In genomic region chr6:75436869-75437268, GRCh38 we compare ENCODE assay signal across 15 cellular contexts. TPM values are rescaled to one million over a fixed set of nuclear protein-coding genes. Genes with fewer than 3 reads are reported as not detected.
DNase-seq lines count a peak whose midpoint lies in the region; ATAC-seq and TF ChIP-seq lines count a peak whose summit lies in the region.
"Had no signal": no experiment of that assay in that cellular context is flagged by ENCODE, and none has a peak within 500 bp of the region (broad histone marks: within the 10 kb centered on the region; RNA-seq: fewer than 3 reads in every experiment).

No MANE protein-coding gene starts in this region.

- H3K4me2 ChIP-seq in mesenchymal stem cell (ENCODE audit: low read length, poor library complexity, severe bottlenecking): no peak overlapping the region

- H3K79me1 ChIP-seq in mesenchymal stem cell (replicated peaks; ENCODE audit: low read length, poor library complexity, severe bottlenecking): peaks cover 3% of the 10 kb centered on the region

- 55 to 60% methylated on average over 4 of the region's 4 CpGs for WGBS in esophagus squamous epithelium, 2 donors
- 81% methylated on average over 4 of the region's 4 CpGs for WGBS in mesenchymal stem cell
- 56 to 80% (median 68%) methylated on average over 4 of the region's 4 CpGs for WGBS in stomach, 5 donors

- no peaks in the 10 kb centered on the region for H3K9me3 Mint-ChIP-seq in stimulated activated naive CD8-positive, alpha-beta T cell treated with anti-CD3 and anti-CD28 coated beads, Interleukin-15, amount 100 ng/mL, for 72 hours
- H3K9me3 Mint-ChIP-seq: effector memory CD8-positive, alpha-beta T cell had no signal

- peak overlapping the region; percentile 70 for H3K9ac ChIP-seq in mesenchymal stem cell (ENCODE audit: low read length)

- H4K91ac ChIP-seq in mesenchymal stem cell (ENCODE audit: low read length): no peak overlapping the region

- peak overlapping the region in 3 of 4 donors; percentile 57 to 77 (median 74) for H3K27ac ChIP-seq in esophagus squamous epithelium
- H3K27ac ChIP-seq in mesenchymal stem cell (ENCODE audit: low read length, poor library complexity, severe bottlenecking): peak overlapping the region; percentile 39
- H3K27ac ChIP-seq in stomach: peak overlapping the region in 4 of 5 donors; percentile 14 to 54 (median 34)
- H3K27ac ChIP-seq in foreskin keratinocyte: no peak overlapping the region
- H3K27ac ChIP-seq: pancreas had no signal

- peaks cover 13% of the 10 kb centered on the region for H3K27me3 Mint-ChIP-seq in stimulated activated naive CD8-positive, alpha-beta T cell treated with anti-CD3 and anti-CD28 coated beads, Interleukin-15, amount 100 ng/mL, for 72 hours
- H3K27me3 Mint-ChIP-seq: brain had no signal

- no peaks in the 10 kb centered on the region for H3K4me1 Mint-ChIP-seq in stimulated activated naive CD8-positive, alpha-beta T cell treated with anti-CD3 and anti-CD28 coated beads, Interleukin-15, amount 100 ng/mL, for 72 hours

- ATAC-seq in foreskin keratinocyte: no peak
- ATAC-seq in stimulated activated naive CD8-positive, alpha-beta T cell treated with anti-CD3 and anti-CD28 coated beads, Interleukin-15, amount 100 ng/mL, for 72 hours: no peak
- ATAC-seq: effector memory CD8-positive, alpha-beta T cell; Panc1 had no signal

- H2BK12ac ChIP-seq in mesenchymal stem cell (ENCODE audit: low read length in 2 of 2): peak overlapping the region in 1 of 2 experiments; percentile 39

- TF ChIP-seq POLR2A in esophagus squamous epithelium (IDR thresholded peaks at IDR 0.05) (no peak), stomach (IDR thresholded peaks at IDR 0.05) (no peak)

- no peak overlapping the region for H2BK120ac ChIP-seq in mesenchymal stem cell (ENCODE audit: low read depth, low read length)

- H3K4me3 Mint-ChIP-seq in stimulated activated naive CD8-positive, alpha-beta T cell treated with anti-CD3 and anti-CD28 coated beads, Interleukin-15, amount 100 ng/mL, for 72 hours: no peak overlapping the region
- H3K4me3 Mint-ChIP-seq: brain; effector memory CD8-positive, alpha-beta T cell had no signal

- H3K9me3 ChIP-seq in esophagus squamous epithelium (no peaks in the 10 kb centered on the region), mesenchymal stem cell (ENCODE audit: control insufficient read depth, low read length) (no peaks in the 10 kb centered on the region), stomach (no peaks in the 10 kb centered on the region)
- H3K9me3 ChIP-seq: pancreas had no signal

- H3K4ac ChIP-seq in mesenchymal stem cell (ENCODE audit: low read depth in 1 of 2, low read length in 2 of 2): peak overlapping the region in 1 of 2 experiments; percentile 53

- no peak overlapping the region for H3K18ac ChIP-seq in mesenchymal stem cell (ENCODE audit: low read depth in 1 of 2, low read length in 2 of 2)

- H3K23ac ChIP-seq in mesenchymal stem cell (ENCODE audit: low read length in 2 of 2): no peak overlapping the region

- no peak overlapping the region for H2BK5ac ChIP-seq in mesenchymal stem cell (ENCODE audit: low read depth, low read length, poor library complexity, severe bottlenecking)

- H3K14ac ChIP-seq in mesenchymal stem cell (ENCODE audit: low read length in 2 of 2): no peak overlapping the region

- H3K36me3 ChIP-seq in esophagus squamous epithelium (no peaks in the 10 kb centered on the region), mesenchymal stem cell (ENCODE audit: control insufficient read depth in 1 of 2, insufficient read depth in 2 of 2, low read depth in 1 of 2, low read length in 2 of 2) (no peaks in the 10 kb centered on the region), stomach (no peaks in the 10 kb centered on the region)
- H3K36me3 ChIP-seq: pancreas had no signal

- no peak overlapping the region for H3K27ac Mint-ChIP-seq in stimulated activated naive CD8-positive, alpha-beta T cell treated with anti-CD3 and anti-CD28 coated beads, Interleukin-15, amount 100 ng/mL, for 72 hours
- H3K27ac Mint-ChIP-seq: effector memory CD8-positive, alpha-beta T cell had no signal

- no peak overlapping the region for H4K8ac ChIP-seq in mesenchymal stem cell (ENCODE audit: low read length)

- peak; percentile 21 for DNase-seq in GM03348 (ENCODE audit: low spot score)
- DNase-seq in esophagus squamous epithelium (lab: John Stamatoyannopoulos, UW): no peak
- no peak for DNase-seq in mesenchymal stem cell
- DNase-seq in stomach: no peak
- DNase-seq in NCI-H1092 (lab: John Stamatoyannopoulos, UW): no peak
- no peak for DNase-seq in GM19238 (ENCODE audit: insufficient read length, low spot score)
- DNase-seq in foreskin keratinocyte: no peak
- no peak for DNase-seq in stimulated activated naive CD8-positive, alpha-beta T cell treated with anti-CD3 and anti-CD28 coated beads, Interleukin-15, amount 100 ng/mL, for 72 hours
- DNase-seq: activated naive CD4-positive, alpha-beta T cell; effector memory CD8-positive, alpha-beta T cell; NCI-H2029 treated with DMSO at 0.1 percent for 48 hours; NCI-H526; pancreas had no signal

- no peak for TF ChIP-seq EP300 in stomach (IDR thresholded peaks at IDR 0.05)

- intact Hi-C loops in esophagus squamous epithelium (cut with DNase I) (no loop called here), stomach (cut with DNase I; ENCODE audit: low total_unique reads) (no loop called here)

- H3K4me3 ChIP-seq in esophagus squamous epithelium: peak overlapping the region in 1 of 4 donors; percentile 15
- H3K4me3 ChIP-seq in mesenchymal stem cell (ENCODE audit: insufficient read depth in 1 of 2, low read depth in 1 of 2, low read length in 2 of 2): peak overlapping the region in 1 of 2 experiments; percentile 65
- no peak overlapping the region for H3K4me3 ChIP-seq in stomach
- H3K4me3 ChIP-seq: pancreas had no signal

- peak overlapping the region; percentile 71 for H2AK5ac ChIP-seq in mesenchymal stem cell (ENCODE audit: low read length, severe bottlenecking)

- H3K27me3 ChIP-seq in esophagus squamous epithelium (no peaks in the 10 kb centered on the region), mesenchymal stem cell (ENCODE audit: control insufficient read depth in 1 of 2, insufficient read depth in 1 of 2, low read length in 2 of 2) (no peaks in the 10 kb centered on the region), stomach (no peaks in the 10 kb centered on the region), foreskin keratinocyte (no peaks in the 10 kb centered on the region)
- H3K27me3 ChIP-seq: pancreas had no signal

- peak overlapping the region; percentile 49 for H2AFZ ChIP-seq in mesenchymal stem cell (ENCODE audit: low read depth, low read length)

- H3K4me1 ChIP-seq in esophagus squamous epithelium (peaks cover 0 to 26% (median 0%) of the 10 kb centered on the region in 3 donors), mesenchymal stem cell (ENCODE audit: control insufficient read depth, insufficient read depth, low read depth, low read length) (peaks cover 2% of the 10 kb centered on the region), stomach (peaks cover 0 to 24% (median 12%) of the 10 kb centered on the region in 4 donors), foreskin keratinocyte (peaks cover 6% of the 10 kb centered on the region)
- H3K4me1 ChIP-seq: pancreas had no signal

- TF ChIP-seq CTCF in esophagus squamous epithelium (IDR thresholded peaks at IDR 0.05): no peak
- no peak for TF ChIP-seq CTCF in stomach (IDR thresholded peaks at IDR 0.05)
- TF ChIP-seq CTCF in foreskin keratinocyte (conservative IDR thresholded peaks at IDR 0.05): no peak

- H2BK15ac ChIP-seq in mesenchymal stem cell (ENCODE audit: low read depth, poor library complexity, severe bottlenecking): no peak overlapping the region

RNA-seq across cellular contexts. Expression of gene FILIP1, which starts 56.7 kb away (rescaled TPM):
- total RNA-seq in esophagus squamous epithelium: 10 to 100 TPM in 1 of 4 donors, 1 to 10 TPM in 1, under 1 TPM in 2; 0.49 to 13.4 (median 2.3) TPM
- polyA plus RNA-seq in mesenchymal stem cell (2013, experiment 1 of 2): 5.4 TPM
- polyA plus RNA-seq in mesenchymal stem cell (2013, experiment 2 of 2): 5.3 TPM
- 10 to 100 TPM in 3 of 5 donors, 1 to 10 TPM in 2; 2.6 to 29.8 (median 21.9) TPM for total RNA-seq in stomach
- 1 to 10 TPM in 1 of 3 donors, under 1 TPM in 2; 0.31 to 1.8 (median 0.37) TPM for polyA plus RNA-seq in stomach
- not detected in 2 replicates for total RNA-seq in foreskin keratinocyte
- not detected in 2 replicates for polyA plus RNA-seq in foreskin keratinocyte
